In the genomic region with DNA sequence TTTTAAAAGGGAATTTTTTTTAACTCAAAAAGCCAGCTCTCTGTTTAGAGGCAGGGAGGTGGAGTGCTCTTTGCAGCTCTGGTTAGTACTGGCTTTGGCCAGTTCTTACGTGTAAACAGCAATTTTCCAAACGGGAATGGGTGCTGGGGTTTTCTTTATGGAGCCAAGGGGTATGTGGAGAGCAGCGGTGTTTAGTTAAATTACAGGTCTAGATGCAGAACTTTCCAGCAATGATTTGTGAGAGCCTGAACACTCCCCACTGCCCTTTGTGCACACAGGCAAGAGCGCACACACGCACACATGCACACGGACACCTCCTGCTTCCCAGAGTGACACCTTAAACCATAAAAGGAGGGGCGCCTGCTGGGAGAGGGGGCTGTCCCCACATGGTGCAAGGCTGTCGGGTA, we compare ENCODE assay signal across 1 cellular context.
TF ChIP-seq lines count a peak whose summit lies in the region.

No MANE protein-coding gene starts in this region.

TF ChIP-seq in IMR-90, 13 proteins besides CTCF, POLR2A, EP300 and RAD21 (continued from another document):
- TF ChIP-seq CHD1 (IDR thresholded peaks at IDR 0.05; ENCODE audit: low read depth, low read length) (no peak), USF2 (IDR thresholded peaks at IDR 0.05; ENCODE audit: low read depth, low read length) (no peak), NFE2L2 (IDR thresholded peaks at IDR 0.05; ENCODE audit: low read depth, low read length) (no peak), RFX5 (IDR thresholded peaks at IDR 0.05; ENCODE audit: low read depth, low read length) (no peak), RCOR1 (IDR thresholded peaks at IDR 0.05; ENCODE audit: insufficient replicate concordance, low read length) (no peak), SMC3 (IDR thresholded peaks at IDR 0.05; ENCODE audit: low read depth, low read length) (no peak), MAFK (IDR thresholded peaks at IDR 0.05; ENCODE audit: low read depth, low read length) (no peak)
